ENCODE assay signal across 8 cellular contexts in genomic region chr22:33923033-33923432, GRCh38. TPM values are rescaled to one million over a fixed set of nuclear protein-coding genes. Genes with fewer than 3 reads are reported as not detected.
DNase-seq lines count a peak whose midpoint lies in the region; ATAC-seq, FAIRE-seq and TF ChIP-seq lines count a peak whose summit lies in the region.

No MANE protein-coding gene starts in this region.

- TF ChIP-seq CTCF in astrocyte (IDR thresholded peaks at IDR 0.05; ENCODE audit: insufficient read depth, low read depth, low read length) (no peak), right lobe of liver (IDR thresholded peaks at IDR 0.05) (no peak), thyroid gland (IDR thresholded peaks at IDR 0.05) (no peak)

- H3K4me1 ChIP-seq in astrocyte (ENCODE audit: insufficient read depth, low read length) (peaks cover 8% of the 10 kb centered on the region), right lobe of liver (peaks cover 0 to 13% (median 3%) of the 10 kb centered on the region in 4 donors), thyroid gland (peaks cover 13 to 17% of the 10 kb centered on the region in 2 donors)

- WGBS in right lobe of liver (ENCODE audit: insufficient coverage, low coverage, low lambda C conversion rate, missing lambda C conversion rate): 0% methylated on average over 5 of the region's 5 CpGs
- WGBS in thyroid gland, 2 donors: 3 to 5% methylated on average over 5 of the region's 5 CpGs

- no peaks in the 10 kb centered on the region for H3K36me3 Mint-ChIP-seq in activated T-cell treated with anti-CD3 and anti-CD28 coated beads, Interleukin-2, amount 50 U/mL, for 24 hours (ENCODE audit: low read depth)
- peaks cover 4% of the 10 kb centered on the region for H3K36me3 Mint-ChIP-seq in astrocyte (ENCODE audit: low read depth, unreplicated experiment)

- no peak overlapping the region for H2AFZ ChIP-seq in astrocyte (ENCODE audit: low read depth, low read length)

- peak overlapping the region; percentile 55 for H3K4me3 Mint-ChIP-seq in activated T-cell treated with anti-CD3 and anti-CD28 coated beads, Interleukin-2, amount 50 U/mL, for 24 hours
- H3K4me3 Mint-ChIP-seq in astrocyte (ENCODE audit: unreplicated experiment): peak overlapping the region; percentile 90

- H3K4me2 ChIP-seq in astrocyte (ENCODE audit: low read length): peak overlapping the region; percentile 100

- H3K9me3 ChIP-seq in astrocyte (ENCODE audit: insufficient read depth, low read depth, low read length) (no peaks in the 10 kb centered on the region), right lobe of liver (no peaks in the 10 kb centered on the region), thyroid gland (no peaks in the 10 kb centered on the region)

- no peak overlapping the region for H3K27ac ChIP-seq in astrocyte (ENCODE audit: low read depth, low read length)
- peak overlapping the region in 2 of 3 donors; percentile 67 to 73 for H3K27ac ChIP-seq in right lobe of liver
- no peak overlapping the region for H3K27ac ChIP-seq in thyroid gland

- peak; percentile 29 for FAIRE-seq in astrocyte (lab: Jason Lieb, UNC)

- H3K9me3 Mint-ChIP-seq in activated T-cell treated with anti-CD3 and anti-CD28 coated beads, Interleukin-2, amount 50 U/mL, for 24 hours: no peaks in the 10 kb centered on the region
- H3K9me3 Mint-ChIP-seq in astrocyte (ENCODE audit: unreplicated experiment): no peaks in the 10 kb centered on the region

- peaks cover 69% of the 10 kb centered on the region for H3K27me3 Mint-ChIP-seq in activated T-cell treated with anti-CD3 and anti-CD28 coated beads, Interleukin-2, amount 50 U/mL, for 24 hours
- peaks cover 2% of the 10 kb centered on the region for H3K27me3 Mint-ChIP-seq in astrocyte (ENCODE audit: low read depth, unreplicated experiment)

- peaks cover 9% of the 10 kb centered on the region for H3K27me3 ChIP-seq in astrocyte (ENCODE audit: insufficient read depth, low read length)
- no peaks in the 10 kb centered on the region for H3K27me3 ChIP-seq in right lobe of liver
- H3K27me3 ChIP-seq in thyroid gland: no peaks in the 10 kb centered on the region

- no peak for ATAC-seq in right lobe of liver

- peaks cover 20% of the 10 kb centered on the region for H3K4me1 Mint-ChIP-seq in activated T-cell treated with anti-CD3 and anti-CD28 coated beads, Interleukin-2, amount 50 U/mL, for 24 hours (ENCODE audit: low read depth)
- H3K4me1 Mint-ChIP-seq in astrocyte (ENCODE audit: low read depth, unreplicated experiment): peaks cover 14% of the 10 kb centered on the region

- DNase-seq in activated T-cell treated with anti-CD3 and anti-CD28 coated beads, Interleukin-2, amount 50 U/mL, for 24 hours: no peak
- DNase-seq in activated T-cell treated with anti-CD3 and anti-CD28 coated beads, Interleukin-2, amount 50 U/mL, for 1 hour: no peak
- peak; percentile 34 for DNase-seq in astrocyte (ENCODE audit: low read depth)
- DNase-seq in right lobe of liver: no peak
- DNase-seq in thyroid gland: no peak
- DNase-seq in NK-92 (lab: John Stamatoyannopoulos, UW; ENCODE audit: unreplicated experiment): no peak
- no peak for DNase-seq in NCI-H2107 (lab: John Stamatoyannopoulos, UW)
- no peak for DNase-seq in DMS79 (lab: John Stamatoyannopoulos, UW)

- peaks cover 17% of the 10 kb centered on the region for H4K20me1 ChIP-seq in astrocyte (ENCODE audit: insufficient read depth, low read length)

- no peak overlapping the region for H3K27ac Mint-ChIP-seq in activated T-cell treated with anti-CD3 and anti-CD28 coated beads, Interleukin-2, amount 50 U/mL, for 24 hours
- H3K27ac Mint-ChIP-seq in astrocyte (ENCODE audit: unreplicated experiment): peak overlapping the region; percentile 60

- TF ChIP-seq POLR2A in right lobe of liver (IDR thresholded peaks at IDR 0.05) (no peak), thyroid gland (IDR thresholded peaks at IDR 0.05) (no peak)

- H3K4me3 ChIP-seq in astrocyte (ENCODE audit: insufficient read depth, low read depth, low read length) (peak overlapping the region; percentile 80), right lobe of liver (peak overlapping the region; percentile 45 to 65 (median 60)), thyroid gland (replicated peaks in 1 of 3) (peak overlapping the region in 2 of 3 donors; percentile 29 to 55)

- peak overlapping the region; percentile 63 for H3K9ac ChIP-seq in astrocyte (ENCODE audit: low read length)

- no peaks in the 10 kb centered on the region for H3K36me3 ChIP-seq in astrocyte (ENCODE audit: insufficient read depth, low read length)
- no peaks in the 10 kb centered on the region for H3K36me3 ChIP-seq in right lobe of liver
- H3K36me3 ChIP-seq in thyroid gland: no peaks in the 10 kb centered on the region

- intact Hi-C loops in right lobe of liver (cut with DNase I) (loop anchor here in 1 of 2 donors (10.0 kb wide), 1 partner anchor 102 kb away; no protein-coding TSS in a partner anchor), thyroid gland (cut with DNase I) (no loop called here)

- H3K79me2 ChIP-seq in astrocyte (ENCODE audit: insufficient read depth, low read length): peaks cover 7% of the 10 kb centered on the region

RNA-seq across cellular contexts. Expression of gene LARGE1, which starts 2.8 kb away (rescaled TPM):
- total RNA-seq in astrocyte: 88.9 and 92.6 TPM in 2 replicates
- 10 to 100 TPM; 12.2 to 28.3 (median 15.2) TPM for total RNA-seq in right lobe of liver
- 10 to 100 TPM; 13.6 to 16.3 (median 15.1) TPM for total RNA-seq in thyroid gland

Comparison
In these comparisons a context has a peak if more than half of its experiments do, and no peak if none do; other contexts are left out.
1. H3K27ac ChIP-seq: peak in right lobe of liver (2 of 3); none in astrocyte (single experiment) and thyroid gland (0 of 3).
2. Peak in every context shown above with its lines, with median percentiles within 50 percentile points of each other: H3K4me3 ChIP-seq.